Comparison of ENCODE assay signal across 8 cellular contexts in genomic region chr11:119018074-119018938, GRCh38. TPM values are rescaled to one million over a fixed set of nuclear protein-coding genes. Genes with fewer than 3 reads are reported as not detected.
A peak's percentile ranks its signal among the peaks of the same experiment; 100 is the strongest.
DNase-seq lines count a peak whose midpoint lies in the region; ATAC-seq, FAIRE-seq and TF ChIP-seq lines count a peak whose summit lies in the region.

TSS of gene RPS25 (minus strand) at chr11:119018343. CDS start at chr11:119018284, 59 bp downstream.
TSS of gene TRAPPC4 (plus strand) at chr11:119018766. CDS start at chr11:119018796, 30 bp downstream.

- DNase-seq in NCI-H187 (lab: John Stamatoyannopoulos, UW) (peak; percentile 87 to 94), T-helper 2 cell (peak; percentile 88 to 99 (median 95)), right atrium auricular region (ENCODE audit: low spot score) (peak; percentile 97), psoas muscle (peak; percentile 96 to 97), urothelium cell line (ENCODE audit: low spot score) (peak; percentile 88)

- ATAC-seq in GM18498 (IDR thresholded peaks at IDR 0.05; ENCODE audit: unreplicated experiment) (peak; percentile 84), HG02938 (IDR thresholded peaks at IDR 0.05; ENCODE audit: unreplicated experiment) (peak; percentile 90), psoas muscle (peak; percentile 93 to 95 (median 94))

- peak in 1 of 2 donors; percentile 42 for TF ChIP-seq CTCF in right atrium auricular region (IDR thresholded peaks at IDR 0.05)
- no peak for TF ChIP-seq CTCF in psoas muscle (IDR thresholded peaks at IDR 0.05)

- H3K9me3 ChIP-seq in right atrium auricular region, result no peaks in the 10 kb centered on the region
- no peaks in the 10 kb centered on the region for H3K9me3 ChIP-seq in psoas muscle

- H3K36me3 ChIP-seq in right atrium auricular region (peaks cover 58% of the 10 kb centered on the region), psoas muscle (ENCODE audit: insufficient read depth in 1 of 2, low read depth in 1 of 2) (peaks cover 5 to 70% of the 10 kb centered on the region in 2 donors)

- H3K4me1 ChIP-seq in right atrium auricular region (peaks cover 0 to 43% of the 10 kb centered on the region in 2 donors), psoas muscle (peaks cover 48% of the 10 kb centered on the region)

- H3K4me3 ChIP-seq in right atrium auricular region (peak within 1 kb of the TSS; percentile 88 to 96), psoas muscle (peak within 1 kb of the TSS; percentile 88)

- WGBS in psoas muscle, 3 donors, result 0% methylated on average over 58 to 63 of the region's 63 CpGs

- H3K27ac ChIP-seq in angular gyrus (ENCODE audit: low read depth, low read length) (peak within 1 kb of the TSS; percentile 99), right atrium auricular region (peak within 1 kb of the TSS; percentile 88 to 93), psoas muscle (peak within 1 kb of the TSS; percentile 94)

- intact Hi-C loops in psoas muscle (cut with DNase I), result loop anchor here in 1 of 2 donors (5.0 to 10.0 kb wide), 2 partner anchors 91 to 114 kb away; partner anchors contain the start of gene BCL9L

- H3K27me3 ChIP-seq in right atrium auricular region, result no peaks in the 10 kb centered on the region
- no peaks in the 10 kb centered on the region for H3K27me3 ChIP-seq in psoas muscle (ENCODE audit: insufficient read depth in 3 of 3, low read length in 2 of 3)

- FAIRE-seq in urothelium cell line (lab: Jason Lieb, UNC), result no peak

RNA-seq across cellular contexts. Expression of gene RPS25, which starts in this region (rescaled TPM):
- 1,000 to 10,000 TPM in 1 of 2 donors, 100 to 1,000 TPM in 1; 812 to 1,966 TPM for total RNA-seq in right atrium auricular region
- total RNA-seq in psoas muscle, result 1,000 to 10,000 TPM; 1,024 to 1,264 (median 1,219) TPM
- 1,000 to 10,000 TPM; 1,713 to 2,514 (median 2,031) TPM for polyA plus RNA-seq in psoas muscle

RNA-seq across cellular contexts. Expression of gene TRAPPC4, which starts in this region (rescaled TPM):
- 10 to 100 TPM; 26.1 to 37.2 TPM for total RNA-seq in right atrium auricular region
- 10 to 100 TPM; 46.1 to 61.5 (median 56.8) TPM for total RNA-seq in psoas muscle
- polyA plus RNA-seq in psoas muscle, result 10 to 100 TPM; 39.0 to 99.5 (median 52.8) TPM

Comparison
In these comparisons a context has a peak if more than half of its experiments do, and no peak if none do; other contexts are left out.
1. Peak in every context shown above with its lines: DNase-seq, ATAC-seq, H3K4me3 ChIP-seq and H3K27ac ChIP-seq.